Comparison of ENCODE assay signal across 29 cellular contexts in genomic region chrX:15233416-15234015, GRCh38. TPM values are rescaled to one million over a fixed set of nuclear protein-coding genes. Genes with fewer than 3 reads are reported as not detected.
A peak's percentile ranks its signal among the peaks of the same experiment; 100 is the strongest.
DNase-seq lines count a peak whose midpoint lies in the region; ATAC-seq and TF ChIP-seq lines count a peak whose summit lies in the region.
"Had no signal": no experiment of that assay in that cellular context is flagged by ENCODE, and none has a peak within 500 bp of the region (broad histone marks: within the 10 kb centered on the region; RNA-seq: fewer than 3 reads in every experiment).

No MANE protein-coding gene starts in this region.

- TF ChIP-seq CTCF in epithelial cell of esophagus (IDR thresholded peaks at IDR 0.05; ENCODE audit: insufficient read depth, low read depth, low read length, missing control alignments) (no peak), nephron progenitor cell (IDR thresholded peaks at IDR 0.05) (no peak)

- H3K27me3 Mint-ChIP-seq in nephron progenitor cell (ENCODE audit: low read depth, poor library complexity): no peaks in the 10 kb centered on the region
- H3K27me3 Mint-ChIP-seq: type B pancreatic cell had no signal

- no peaks in the 10 kb centered on the region for H3K4me1 Mint-ChIP-seq in nephron progenitor cell
- H3K4me1 Mint-ChIP-seq: activated CD8-positive, alpha-beta memory T cell treated with anti-CD3 and anti-CD28 coated beads, Interleukin-2, amount 10 ng/mL, durations not matched to agents 7 days and 5 days; WTC11 had no signal

- peaks cover 46% of the 10 kb centered on the region for H3K9me3 Mint-ChIP-seq in nephron progenitor cell
- H3K9me3 Mint-ChIP-seq: type B pancreatic cell had no signal

- H3K4me3 Mint-ChIP-seq in nephron progenitor cell: no peak overlapping the region
- H3K4me3 Mint-ChIP-seq: activated CD8-positive, alpha-beta memory T cell treated with anti-CD3 and anti-CD28 coated beads, Interleukin-2, amount 10 ng/mL, durations not matched to agents 7 days and 5 days; naive thymus-derived CD4-positive, alpha-beta T cell; type B pancreatic cell; WTC11 had no signal

- ATAC-seq in GM21717 (IDR thresholded peaks at IDR 0.05; ENCODE audit: unreplicated experiment): no peak
- ATAC-seq in HG02571 (IDR thresholded peaks at IDR 0.05; ENCODE audit: unreplicated experiment): no peak
- no peak for ATAC-seq in HG02885 (IDR thresholded peaks at IDR 0.05; ENCODE audit: poor library complexity, unreplicated experiment)
- ATAC-seq: activated CD8-positive, alpha-beta memory T cell treated with anti-CD3 and anti-CD28 coated beads, Interleukin-2, amount 10 ng/mL, durations not matched to agents 7 days and 5 days; left ventricle myocardium superior; naive thymus-derived CD4-positive, alpha-beta T cell; WTC11 had no signal

- no peak overlapping the region for H3K4me3 ChIP-seq in epithelial cell of esophagus (ENCODE audit: low read length)
- H3K4me3 ChIP-seq: coronary artery, esophagus muscularis mucosa, PC-9, spleen had no signal

- H3K36me3 Mint-ChIP-seq in nephron progenitor cell (ENCODE audit: low read depth): no peaks in the 10 kb centered on the region
- H3K36me3 Mint-ChIP-seq: activated CD8-positive, alpha-beta memory T cell treated with anti-CD3 and anti-CD28 coated beads, Interleukin-2, amount 10 ng/mL, durations not matched to agents 7 days and 5 days; naive thymus-derived CD4-positive, alpha-beta T cell; type B pancreatic cell; WTC11 had no signal

- peak; percentile 21 for DNase-seq in EL
- peak; percentile 29 for DNase-seq in RKO (ENCODE audit: low spot score)
- peak; percentile 2 for DNase-seq in epithelial cell of esophagus (ENCODE audit: low read depth)
- peak; percentile 69 for DNase-seq in renal cortical epithelial cell (ENCODE audit: low read depth)
- DNase-seq in nephron progenitor cell: no peak
- DNase-seq: activated CD8-positive, alpha-beta memory T cell treated with anti-CD3 and anti-CD28 coated beads, Interleukin-2, amount 10 ng/mL, durations not matched to agents 7 days and 5 days; activated naive CD4-positive, alpha-beta T cell; activated T-cell treated with anti-CD3 and anti-CD28 coated beads, Interleukin-2, amount 50 U/mL, for 48 hours; DMS53; GF-D8; islet precursor cell; left ventricle myocardium superior; midbrain; naive thymus-derived CD4-positive, alpha-beta T cell; NCI-H1092 treated with DMSO at 0.1 percent for 48 hours; NCI-H187; NCI-H2171; NCI-H524; PC-9; retina; SHP77; spleen had no signal

- H3K27ac Mint-ChIP-seq in nephron progenitor cell: no peak overlapping the region
- H3K27ac Mint-ChIP-seq: activated CD8-positive, alpha-beta memory T cell treated with anti-CD3 and anti-CD28 coated beads, Interleukin-2, amount 10 ng/mL, durations not matched to agents 7 days and 5 days; naive thymus-derived CD4-positive, alpha-beta T cell; type B pancreatic cell; WTC11 had no signal

RNA-seq across cellular contexts. Expression of gene ASB9, which starts 36.4 kb away (rescaled TPM):
- total RNA-seq in renal cortical epithelial cell: 3.0 and 4.0 TPM in 2 replicates
